ENCODE assay signal across 29 cellular contexts in the genomic region with DNA sequence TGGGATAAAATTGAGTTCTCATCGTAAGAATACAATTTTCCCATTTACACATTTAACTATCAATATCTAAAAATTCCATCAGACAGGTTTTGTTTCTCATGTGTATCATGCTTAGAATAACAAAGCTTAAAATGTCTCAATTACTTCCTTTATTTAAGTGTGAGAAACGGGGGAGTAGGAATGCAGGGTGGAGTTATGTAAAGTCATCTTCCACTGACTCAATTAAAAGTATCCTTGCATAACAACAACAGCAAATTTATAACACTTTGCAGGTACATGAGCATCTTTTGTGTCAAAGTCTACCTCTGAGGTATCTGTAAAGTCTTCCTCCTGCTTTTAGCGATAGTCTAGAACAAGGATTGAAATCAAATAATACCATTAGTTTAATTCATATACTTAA.
"Had no signal": no experiment of that assay in that cellular context is flagged by ENCODE, and none has a peak within 500 bp of the region (broad histone marks: within the 10 kb centered on the region; RNA-seq: fewer than 3 reads in every experiment).

No MANE protein-coding gene starts in this region.

- H3K4me3 ChIP-seq: left lung, lower lobe of right lung, neural progenitor cell, psoas muscle, right atrium auricular region, right lobe of liver, tibial nerve, uterus had no signal

- H3K79me2 ChIP-seq: parathyroid adenoma had no signal

- H3K9ac ChIP-seq: neural progenitor cell, parathyroid adenoma had no signal

- H2AFZ ChIP-seq: neural progenitor cell, parathyroid adenoma had no signal

- ATAC-seq: left colon; left lung; lower lobe of right lung; natural killer cell; psoas muscle; right lobe of liver; stimulated activated effector memory CD8-positive, alpha-beta T cell treated with anti-CD3 and anti-CD28 coated beads, Interleukin-12 subunit alpha, Interleukin-12 subunit beta, amount 100 ng/mL, for 72 hours; stimulated activated naive CD8-positive, alpha-beta T cell treated with anti-CD3 and anti-CD28 coated beads, Interleukin-15, amount 100 ng/mL, for 72 hours had no signal

- H3K4me2 ChIP-seq: neural progenitor cell had no signal

- H3K4me3 Mint-ChIP-seq: immature natural killer cell; mesothelial cell of epicardium; naive B cell; natural killer cell; nephron progenitor cell; neural progenitor cell; stimulated activated effector memory CD8-positive, alpha-beta T cell treated with anti-CD3 and anti-CD28 coated beads, Interleukin-12 subunit alpha, Interleukin-12 subunit beta, amount 100 ng/mL, for 72 hours; stimulated activated naive CD8-positive, alpha-beta T cell treated with anti-CD3 and anti-CD28 coated beads, Interleukin-15, amount 100 ng/mL, for 72 hours; type B pancreatic cell had no signal

- H3K27ac Mint-ChIP-seq: immature natural killer cell; mesothelial cell of epicardium; naive B cell; natural killer cell; nephron progenitor cell; neural progenitor cell; stimulated activated effector memory CD8-positive, alpha-beta T cell treated with anti-CD3 and anti-CD28 coated beads, Interleukin-12 subunit alpha, Interleukin-12 subunit beta, amount 100 ng/mL, for 72 hours; type B pancreatic cell had no signal

- H3K36me3 Mint-ChIP-seq: immature natural killer cell; mesothelial cell of epicardium; natural killer cell; neural progenitor cell; stimulated activated effector memory CD8-positive, alpha-beta T cell treated with anti-CD3 and anti-CD28 coated beads, Interleukin-12 subunit alpha, Interleukin-12 subunit beta, amount 100 ng/mL, for 72 hours; type B pancreatic cell had no signal

- H3K4me1 ChIP-seq: left lung, lower lobe of right lung, neural progenitor cell, parathyroid adenoma, psoas muscle, right atrium auricular region, right lobe of liver, tibial nerve, uterus had no signal

- H3K27me3 ChIP-seq: left lung, neural progenitor cell, neutrophil, right atrium auricular region, right lobe of liver, tibial nerve, uterus had no signal

- H3K4me1 Mint-ChIP-seq: immature natural killer cell; mesothelial cell of epicardium; natural killer cell; nephron progenitor cell; neural progenitor cell; stimulated activated effector memory CD8-positive, alpha-beta T cell treated with anti-CD3 and anti-CD28 coated beads, Interleukin-12 subunit alpha, Interleukin-12 subunit beta, amount 100 ng/mL, for 72 hours; stimulated activated naive CD8-positive, alpha-beta T cell treated with anti-CD3 and anti-CD28 coated beads, Interleukin-15, amount 100 ng/mL, for 72 hours had no signal

- H3K27ac ChIP-seq: left lung, lower lobe of right lung, neural progenitor cell, neutrophil, parathyroid adenoma, psoas muscle, right atrium auricular region, right lobe of liver, tibial nerve, uterus had no signal

- DNase-seq: hippocampal formation; immature natural killer cell; kidney; left colon; left lung; lower lobe of right lung; mesendoderm; naive B cell; natural killer cell; nephron progenitor cell; occipital lobe; psoas muscle; right lobe of liver; stimulated activated CD4-positive, alpha-beta T cell treated with anti-CD3 and anti-CD28 coated beads, Interleukin-12 subunit alpha, Interleukin-12 subunit beta, amount 100 ng/mL, for 4 hours; stimulated activated CD4-positive, alpha-beta T cell treated with anti-CD3 and anti-CD28 coated beads, Interleukin-15, amount 100 ng/mL, for 24 hours; stimulated activated CD4-positive, alpha-beta T cell treated with anti-CD3 and anti-CD28 coated beads, Interleukin-2, amount 100 ng/mL, for 24 hours; stimulated activated CD4-positive, alpha-beta T cell treated with anti-CD3 and anti-CD28 coated beads, Interleukin-4, amount 100 ng/mL, for 1 hour; stimulated activated naive CD4-positive, alpha-beta T cell treated with Interleukin-2 at 50 U/mL for 16 hours; stimulated activated naive CD8-positive, alpha-beta T cell treated with anti-CD3 and anti-CD28 coated beads, Interleukin-15, amount 100 ng/mL, for 72 hours; substantia nigra; uterus had no signal

- H3K9me3 ChIP-seq: left lung, lower lobe of right lung, neutrophil, psoas muscle, right atrium auricular region, right lobe of liver, tibial nerve, uterus had no signal

- H3K27me3 Mint-ChIP-seq: stimulated activated naive CD8-positive, alpha-beta T cell treated with anti-CD3 and anti-CD28 coated beads, Interleukin-15, amount 100 ng/mL, for 72 hours had no signal

- H3K9me3 Mint-ChIP-seq: natural killer cell, type B pancreatic cell had no signal

- H3K36me3 ChIP-seq: left lung, lower lobe of right lung, neural progenitor cell, neutrophil, right atrium auricular region, right lobe of liver, tibial nerve, uterus had no signal
